10 cellular contexts compared by ENCODE assay signal in the genomic region with DNA sequence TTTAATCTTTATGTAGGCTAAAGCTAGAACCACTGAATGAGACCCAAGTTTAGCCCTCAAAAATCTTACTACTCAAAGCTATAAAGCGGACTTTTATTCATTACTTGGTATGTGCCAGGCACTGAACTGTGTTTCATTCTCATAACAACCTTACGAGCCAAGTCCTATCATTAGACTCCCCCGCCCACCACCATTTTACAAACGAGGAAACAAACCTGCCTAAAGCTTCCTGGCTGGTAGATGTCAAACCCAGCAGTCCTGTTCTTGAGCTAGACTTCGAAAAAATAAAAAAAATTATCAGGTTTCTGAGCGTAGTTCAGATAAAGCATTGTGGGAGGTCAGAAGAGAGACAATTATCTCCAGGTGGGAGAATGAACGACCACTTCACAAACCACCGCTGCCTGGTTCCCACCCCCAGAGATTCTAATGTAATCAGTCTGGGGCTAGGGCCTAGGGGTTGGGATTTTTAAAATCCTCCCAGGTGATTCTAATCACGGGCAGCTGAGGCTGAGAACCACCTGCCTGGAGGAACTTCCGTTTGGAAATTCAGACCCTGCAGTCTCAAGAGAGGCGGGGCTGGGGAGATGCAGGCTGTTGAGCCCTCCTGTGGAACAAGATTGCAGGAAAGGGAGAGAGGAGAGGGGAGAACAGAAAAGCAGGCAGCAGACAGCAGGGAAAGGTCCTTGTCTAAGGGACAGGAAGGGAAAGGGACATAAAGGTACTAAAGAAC. TPM values are rescaled to one million over a fixed set of nuclear protein-coding genes. Genes with fewer than 3 reads are reported as not detected.
DNase-seq lines count a peak whose midpoint lies in the region; ATAC-seq, FAIRE-seq and TF ChIP-seq lines count a peak whose summit lies in the region.
"Had no signal": no experiment of that assay in that cellular context is flagged by ENCODE, and none has a peak within 500 bp of the region (broad histone marks: within the 10 kb centered on the region; RNA-seq: fewer than 3 reads in every experiment).

No MANE protein-coding gene starts in this region.

- H3K4me2 ChIP-seq in mesendoderm (ENCODE audit: low read length): no peak overlapping the region

- H3K9me3 ChIP-seq in right atrium auricular region (no peaks in the 10 kb centered on the region), ascending aorta (no peaks in the 10 kb centered on the region)
- H3K9me3 ChIP-seq: neutrophil had no signal

- peak overlapping the region; percentile 91 for H3K56ac ChIP-seq in mesendoderm (ENCODE audit: low read length)

- H2AK5ac ChIP-seq in mesendoderm (ENCODE audit: low read length): peak overlapping the region; percentile 64

- no CpG with 5 or more reads among the region's 11 CpGs for WGBS in mesendoderm (ENCODE audit: extremely low coverage, insufficient coverage, low lambda C conversion rate)

- H3K23ac ChIP-seq in mesendoderm (ENCODE audit: low read length): no peak overlapping the region

- H2BK15ac ChIP-seq in mesendoderm (replicated peaks; ENCODE audit: low read depth): no peak overlapping the region

- peak overlapping the region; percentile 78 for H2BK120ac ChIP-seq in mesendoderm (ENCODE audit: low read depth, low read length)

- H3K79me2 ChIP-seq in mesendoderm (ENCODE audit: control insufficient read depth, insufficient read depth, low read length): no peaks in the 10 kb centered on the region

- H3K36me3 ChIP-seq in right atrium auricular region (no peaks in the 10 kb centered on the region), ascending aorta (no peaks in the 10 kb centered on the region), mesendoderm (ENCODE audit: control insufficient read depth, insufficient read depth, low read length) (no peaks in the 10 kb centered on the region)
- H3K36me3 ChIP-seq: neutrophil had no signal

- peak overlapping the region; percentile 78 for H3K18ac ChIP-seq in mesendoderm (ENCODE audit: low read length)

- no peak for TF ChIP-seq POLR2A in GM18505 (IDR thresholded peaks at IDR 0.05; ENCODE audit: borderline replicate concordance, extremely low read depth, insufficient read depth, insufficient read length)

- H4K5ac ChIP-seq in mesendoderm (ENCODE audit: low read length): no peak overlapping the region

- DNase-seq in right atrium auricular region (ENCODE audit: low spot score) (no peak), Right ventricle myocardium inferior (ENCODE audit: missing footprints) (no peak), ascending aorta (ENCODE audit: low spot score in 2 of 2) (no peak), mesendoderm (peak; percentile 95), frontal cortex (ENCODE audit: low spot score in 2 of 2) (no peak)
- DNase-seq: stimulated activated naive B cell treated with anti-CD40 and anti-IgM and Interleukin-4, amounts not matched to agents 10 μg/mL and 1 μg/mL and 100 μg/mL, for 72 hours had no signal

- H4K8ac ChIP-seq in mesendoderm (ENCODE audit: low read depth, low read length): no peak overlapping the region

- peak overlapping the region; percentile 75 for H3K4ac ChIP-seq in mesendoderm (ENCODE audit: low read depth, low read length)

- H3K9ac ChIP-seq in mesendoderm (ENCODE audit: low read length): peak overlapping the region; percentile 61

- no peak for FAIRE-seq in frontal cortex (lab: Jason Lieb, UNC)

- TF ChIP-seq CTCF in right atrium auricular region (IDR thresholded peaks at IDR 0.05) (no peak), ascending aorta (IDR thresholded peaks at IDR 0.05) (no peak)

- H3K4me1 ChIP-seq in right atrium auricular region: peaks cover 0 to 21% of the 10 kb centered on the region in 2 donors
- H3K4me1 ChIP-seq in ascending aorta: peaks cover 17 to 56% of the 10 kb centered on the region in 2 donors
- peaks cover 28% of the 10 kb centered on the region for H3K4me1 ChIP-seq in mesendoderm (ENCODE audit: control insufficient read depth, low read depth, low read length)

- H3K79me1 ChIP-seq in mesendoderm (ENCODE audit: low read length): no peaks in the 10 kb centered on the region

- intact Hi-C loops in Right ventricle myocardium inferior (cut with DNase I): no loop called here
- intact Hi-C loops in ascending aorta (cut with DNase I): loop anchor here (2.0 to 10.0 kb wide), 2 partner anchors 37 to 165 kb away; no protein-coding TSS in a partner anchor

- peak overlapping the region; percentile 94 for H2BK5ac ChIP-seq in mesendoderm (ENCODE audit: low read length)

- H3K4me3 ChIP-seq in right atrium auricular region (no peak overlapping the region), ascending aorta (peak overlapping the region in 1 of 2 donors; percentile 37), mesendoderm (ENCODE audit: low read length) (no peak overlapping the region)

- no peak for ATAC-seq in Right ventricle myocardium inferior
- no peak for ATAC-seq in GM18505 (IDR thresholded peaks at IDR 0.05; ENCODE audit: unreplicated experiment)
- ATAC-seq in HG03442 (IDR thresholded peaks at IDR 0.05; ENCODE audit: unreplicated experiment): no peak
- no peak for ATAC-seq in HG02571 (IDR thresholded peaks at IDR 0.05; ENCODE audit: unreplicated experiment)

- H3K27me3 ChIP-seq in right atrium auricular region: no peaks in the 10 kb centered on the region
- no peaks in the 10 kb centered on the region for H3K27me3 ChIP-seq in ascending aorta
- no peaks in the 10 kb centered on the region for H3K27me3 ChIP-seq in mesendoderm (ENCODE audit: insufficient read depth, low read length, poor library complexity)
- H3K27me3 ChIP-seq: neutrophil had no signal

- H3K27ac ChIP-seq in right atrium auricular region (peak overlapping the region; percentile 83 to 86), ascending aorta (peak overlapping the region; percentile 91 to 93), mesendoderm (ENCODE audit: low read depth, low read length) (peak overlapping the region; percentile 94)
- H3K27ac ChIP-seq: neutrophil had no signal

RNA-seq across cellular contexts. Expression of gene ADTRP, which starts 8.6 kb away (rescaled TPM):
- total RNA-seq in right atrium auricular region: not detected
- not detected for total RNA-seq in Right ventricle myocardium inferior
- not detected for total RNA-seq in ascending aorta
- polyA plus RNA-seq in mesendoderm (2013, experiment 1 of 2): 0.41 TPM
- 0.36 TPM for polyA plus RNA-seq in mesendoderm (2013, experiment 2 of 2)
- 1.6 TPM for total RNA-seq in frontal cortex
